ENCODE assay signal across 8 cellular contexts in the genomic region with DNA sequence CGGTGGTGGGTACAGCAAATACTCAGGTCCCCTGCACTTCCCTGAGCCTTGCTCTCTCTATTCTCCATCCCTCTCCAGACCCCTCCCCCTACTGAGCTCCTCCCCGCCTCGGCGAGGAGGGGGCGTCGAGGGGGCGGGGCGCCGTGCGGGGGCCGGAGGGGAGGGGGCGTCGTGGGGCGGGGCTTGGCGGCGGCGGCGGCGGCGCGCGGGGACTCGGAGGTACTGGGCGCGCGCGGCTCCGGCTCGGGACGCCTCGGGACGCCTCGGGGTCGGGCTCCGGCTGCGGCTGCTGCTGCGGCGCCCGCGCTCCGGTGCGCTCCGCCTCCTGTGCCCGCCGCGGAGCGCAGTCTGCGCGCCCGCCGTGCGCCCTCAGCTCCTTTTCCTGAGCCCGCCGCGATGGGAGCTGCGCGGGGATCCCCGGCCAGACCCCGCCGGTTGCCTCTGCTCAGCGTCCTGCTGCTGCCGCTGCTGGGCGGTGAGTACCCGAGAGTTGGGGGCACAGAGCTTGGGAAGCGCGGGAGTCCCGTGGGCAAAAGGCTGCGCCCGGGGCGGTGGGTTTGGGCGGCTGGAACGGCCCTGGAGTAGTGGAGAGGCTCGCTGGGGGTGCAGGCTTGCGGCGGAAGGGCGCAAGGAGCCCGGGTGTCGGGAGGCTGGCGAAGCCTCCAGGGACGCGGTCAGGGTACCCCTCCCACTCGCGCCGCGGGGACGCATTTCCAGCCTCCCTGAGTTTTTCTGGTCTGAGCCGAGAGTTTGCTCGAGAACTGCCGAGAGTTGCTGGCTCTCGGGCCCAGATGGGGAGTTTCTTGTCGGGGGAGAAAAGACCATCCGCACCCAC. TPM values are rescaled to one million over a fixed set of nuclear protein-coding genes. Genes with fewer than 3 reads are reported as not detected.
DNase-seq lines count a peak whose midpoint lies in the region; ATAC-seq and TF ChIP-seq lines count a peak whose summit lies in the region.

Gene PTK7, plus strand, starts transcription at position 222 of the 835 bp plus-strand sequence. Its CDS starts 175 bp downstream, at position 397.

- H3K27ac Mint-ChIP-seq in osteocyte (ENCODE audit: unreplicated experiment) = peak within 1 kb of the TSS; percentile 76

- H3K36me3 Mint-ChIP-seq in osteocyte (ENCODE audit: unreplicated experiment) = peaks cover 23% of the 10 kb centered on the region

- no peak for ATAC-seq in GM21717 (IDR thresholded peaks at IDR 0.05; ENCODE audit: unreplicated experiment)

- no peaks in the 10 kb centered on the region for H3K9me3 Mint-ChIP-seq in osteocyte (ENCODE audit: unreplicated experiment)

- DNase-seq in activated T-cell treated with anti-CD3 and anti-CD28 coated beads for 24 hours (ENCODE audit: low read depth) = peak; percentile 15
- DNase-seq in activated T-cell treated with anti-CD3 and anti-CD28 coated beads for 4 hours = no peak
- DNase-seq in NCI-H345 treated with DMSO at 0.1 percent for 48 hours (lab: John Stamatoyannopoulos, UW; ENCODE audit: unreplicated experiment) = peak; percentile 53
- DNase-seq in activated naive CD4-positive, alpha-beta T cell treated with Interleukin-2 at 50 U/mL for 16 hours = peak; percentile 19
- DNase-seq in glomerular visceral epithelial cell (ENCODE audit: extremely low spot score) = peak; percentile 78
- DNase-seq in osteocyte (ENCODE audit: extremely low spot score, unreplicated experiment) = peak; percentile 92
- DNase-seq in GM19238 (ENCODE audit: insufficient read length, low spot score) = no peak

- H3K4me3 Mint-ChIP-seq in osteocyte (ENCODE audit: unreplicated experiment) = peak within 1 kb of the TSS; percentile 86

- H3K4me1 Mint-ChIP-seq in osteocyte (ENCODE audit: unreplicated experiment) = peaks cover 33% of the 10 kb centered on the region

- no peaks in the 10 kb centered on the region for H3K27me3 Mint-ChIP-seq in osteocyte (ENCODE audit: unreplicated experiment)

- TF ChIP-seq CTCF in osteocyte (IDR thresholded peaks at IDR 0.05) = no peak

RNA-seq across cellular contexts. Expression of gene PTK7, which starts in this region (rescaled TPM):
- total RNA-seq in osteocyte = 183 and 189 TPM in 2 replicates

Comparison
In these comparisons a context has a peak if more than half of its experiments do, and no peak if none do; other contexts are left out.
1. DNase-seq: peak in activated T-cell treated with anti-CD3 and anti-CD28 coated beads for 24 hours (single experiment), NCI-H345 treated with DMSO at 0.1 percent for 48 hours (single experiment), activated naive CD4-positive, alpha-beta T cell treated with Interleukin-2 at 50 U/mL for 16 hours (single experiment), glomerular visceral epithelial cell (single experiment) and osteocyte (single experiment); none in activated T-cell treated with anti-CD3 and anti-CD28 coated beads for 4 hours (single experiment) and GM19238 (single experiment).